Comparison of ENCODE assay signal across 1 cellular context in genomic region chr2:105328281-105329196, GRCh38.
TF ChIP-seq lines count a peak whose summit lies in the region.

No MANE protein-coding gene starts in this region.

TF ChIP-seq in HepG2, 621 proteins besides CTCF, POLR2A, EP300 and RAD21 (continued from another document and continues in another):
- peak; percentile 52; the same call in 1 of the 2 replicates for TF ChIP-seq PAXIP1 (CRISPR knock-in tag; conservative IDR thresholded peaks at IDR 0.05)
- TF ChIP-seq HDAC6 (IDR thresholded peaks at IDR 0.05; ENCODE audit: low read depth, low read length): no peak
- TF ChIP-seq ZNF563 (CRISPR knock-in tag; IDR thresholded peaks at IDR 0.05): peak; percentile 53; the same call in 1 of the 2 replicates
- no peak for TF ChIP-seq TEF (CRISPR knock-in tag; IDR thresholded peaks at IDR 0.05)
- TF ChIP-seq ZBTB39 (CRISPR knock-in tag; IDR thresholded peaks at IDR 0.05): no peak
- peak; percentile 76; the same call in 1 of the 2 replicates for TF ChIP-seq ZNF691 (CRISPR knock-in tag; IDR thresholded peaks at IDR 0.05; ENCODE audit: borderline replicate concordance, low read depth)
- TF ChIP-seq MXD4 (CRISPR knock-in tag; IDR thresholded peaks at IDR 0.05): peak; percentile 90
- TF ChIP-seq GATAD1 (CRISPR knock-in tag; IDR thresholded peaks at IDR 0.05): no peak; the same call in 1 of the 2 replicates
- TF ChIP-seq SALL1 (CRISPR knock-in tag; IDR thresholded peaks at IDR 0.05): peak; percentile 93
- TF ChIP-seq YEATS4 (CRISPR knock-in tag; IDR thresholded peaks at IDR 0.05; ENCODE audit: borderline replicate concordance): peak; percentile 90
- peak; percentile 100 for TF ChIP-seq ZNF687 (CRISPR knock-in tag; IDR thresholded peaks at IDR 0.05)
- peak; percentile 89; the same call in 1 of the 2 replicates for TF ChIP-seq PAX8 (CRISPR knock-in tag; IDR thresholded peaks at IDR 0.05; ENCODE audit: borderline replicate concordance)
- TF ChIP-seq SCMH1 (CRISPR knock-in tag; IDR thresholded peaks at IDR 0.05; ENCODE audit: borderline replicate concordance): no peak
- peak; percentile 62 for TF ChIP-seq GMEB1 (CRISPR knock-in tag; IDR thresholded peaks at IDR 0.05; ENCODE audit: borderline replicate concordance)
- no peak for TF ChIP-seq TRAFD1 (CRISPR knock-in tag; IDR thresholded peaks at IDR 0.05; ENCODE audit: borderline replicate concordance)
- TF ChIP-seq ZNF207 (IDR thresholded peaks at IDR 0.05; ENCODE audit: borderline replicate concordance): no peak
- TF ChIP-seq ZNF891 (CRISPR knock-in tag; IDR thresholded peaks at IDR 0.05): peak; percentile 80
- peak; percentile 32 for TF ChIP-seq DBP (CRISPR knock-in tag; IDR thresholded peaks at IDR 0.05; ENCODE audit: not compliant biosample characterization)
- peak; percentile 92; the same call in 1 of the 2 replicates for TF ChIP-seq DNMT3B (CRISPR knock-in tag; conservative IDR thresholded peaks at IDR 0.05)
- TF ChIP-seq ZNF354B (CRISPR knock-in tag; IDR thresholded peaks at IDR 0.05): 0 out of 2 replicates have a peak, but pooled peaks have one; percentile 65
- TF ChIP-seq MTF1 (CRISPR knock-in tag; IDR thresholded peaks at IDR 0.05): no peak
- TF ChIP-seq ZNF552 (CRISPR knock-in tag; IDR thresholded peaks at IDR 0.05; ENCODE audit: borderline replicate concordance): peak; percentile 45; the same call in 1 of the 2 replicates
- peak; percentile 46; the same call in 1 of the 2 replicates for TF ChIP-seq ZNF674 (CRISPR knock-in tag; IDR thresholded peaks at IDR 0.05; ENCODE audit: low read depth)
- TF ChIP-seq SIX4 (CRISPR knock-in tag; IDR thresholded peaks at IDR 0.05): 0 out of 2 replicates have a peak, but pooled peaks have one; percentile 6
- TF ChIP-seq MLLT10 (CRISPR knock-in tag; IDR thresholded peaks at IDR 0.05): no peak
- no peak; the same call in 1 of the 2 replicates for TF ChIP-seq TMF1 (CRISPR knock-in tag; IDR thresholded peaks at IDR 0.05; ENCODE audit: low read depth)
- TF ChIP-seq ZNF451 (CRISPR knock-in tag; IDR thresholded peaks at IDR 0.05): peak; percentile 73; the same call in 1 of the 2 replicates
- TF ChIP-seq MEIS2 (CRISPR knock-in tag; IDR thresholded peaks at IDR 0.05): no peak; the same call in 1 of the 2 replicates
- no peak for TF ChIP-seq TP53 (CRISPR knock-in tag; conservative IDR thresholded peaks at IDR 0.05)
- TF ChIP-seq BCL3 (CRISPR knock-in tag; IDR thresholded peaks at IDR 0.05): peak; percentile 73; the same call in 1 of the 2 replicates
- TF ChIP-seq NFATC3 (CRISPR knock-in tag; IDR thresholded peaks at IDR 0.05): no peak
- peak; percentile 50 for TF ChIP-seq ARID5B (CRISPR knock-in tag; IDR thresholded peaks at IDR 0.05)
- no peak for TF ChIP-seq RBM22 (optimal IDR thresholded peaks at IDR 0.05; ENCODE audit: low read length)
- TF ChIP-seq ZNF460 (CRISPR knock-in tag; IDR thresholded peaks at IDR 0.05; ENCODE audit: borderline replicate concordance): no peak
- no peak for TF ChIP-seq PHB2 (IDR thresholded peaks at IDR 0.05; ENCODE audit: partially characterized antibody)
- no peak for TF ChIP-seq SETDB1 (CRISPR knock-in tag; IDR thresholded peaks at IDR 0.05; ENCODE audit: borderline replicate concordance)
